1 cellular context compared by ENCODE assay signal in the genomic region with DNA sequence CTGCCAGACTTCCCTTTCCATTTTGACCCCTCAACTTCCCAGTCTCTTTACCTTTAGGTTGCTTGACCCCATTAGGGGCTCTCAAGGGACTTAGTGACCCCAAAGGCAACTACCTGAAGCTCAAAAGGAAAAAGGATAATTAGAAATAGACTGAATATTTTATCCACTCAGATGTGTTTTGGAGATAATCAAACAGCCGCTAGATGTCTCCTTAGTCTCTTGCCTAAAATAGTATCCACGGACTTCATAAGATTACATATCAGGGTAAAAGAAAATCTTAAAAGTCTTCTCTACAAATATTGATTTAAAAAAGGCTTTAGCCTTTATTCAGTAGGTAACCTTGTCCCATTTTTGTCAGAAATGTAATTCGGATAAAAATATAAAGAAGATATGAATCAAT.
TF ChIP-seq lines count a peak whose summit lies in the region.

No MANE protein-coding gene starts in this region.

TF ChIP-seq in IMR-90, 13 proteins besides CTCF, POLR2A, EP300 and RAD21:
- no peak for TF ChIP-seq FOS (IDR thresholded peaks at IDR 0.05; ENCODE audit: low read depth, low read length)
- no peak for TF ChIP-seq CEBPB (IDR thresholded peaks at IDR 0.05; ENCODE audit: low read depth, low read length)
- no peak for TF ChIP-seq CHD1 (IDR thresholded peaks at IDR 0.05; ENCODE audit: low read depth, low read length)
- TF ChIP-seq, protein P1, sequence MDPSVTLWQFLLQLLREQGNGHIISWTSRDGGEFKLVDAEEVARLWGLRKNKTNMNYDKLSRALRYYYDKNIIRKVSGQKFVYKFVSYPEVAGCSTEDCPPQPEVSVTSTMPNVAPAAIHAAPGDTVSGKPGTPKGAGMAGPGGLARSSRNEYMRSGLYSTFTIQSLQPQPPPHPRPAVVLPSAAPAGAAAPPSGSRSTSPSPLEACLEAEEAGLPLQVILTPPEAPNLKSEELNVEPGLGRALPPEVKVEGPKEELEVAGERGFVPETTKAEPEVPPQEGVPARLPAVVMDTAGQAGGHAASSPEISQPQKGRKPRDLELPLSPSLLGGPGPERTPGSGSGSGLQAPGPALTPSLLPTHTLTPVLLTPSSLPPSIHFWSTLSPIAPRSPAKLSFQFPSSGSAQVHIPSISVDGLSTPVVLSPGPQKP (IDR thresholded peaks at IDR 0.05; ENCODE audit: borderline replicate concordance, low read depth, low read length) = no peak
- TF ChIP-seq MAFK (IDR thresholded peaks at IDR 0.05; ENCODE audit: low read depth, low read length) = no peak
- TF ChIP-seq, protein P2, sequence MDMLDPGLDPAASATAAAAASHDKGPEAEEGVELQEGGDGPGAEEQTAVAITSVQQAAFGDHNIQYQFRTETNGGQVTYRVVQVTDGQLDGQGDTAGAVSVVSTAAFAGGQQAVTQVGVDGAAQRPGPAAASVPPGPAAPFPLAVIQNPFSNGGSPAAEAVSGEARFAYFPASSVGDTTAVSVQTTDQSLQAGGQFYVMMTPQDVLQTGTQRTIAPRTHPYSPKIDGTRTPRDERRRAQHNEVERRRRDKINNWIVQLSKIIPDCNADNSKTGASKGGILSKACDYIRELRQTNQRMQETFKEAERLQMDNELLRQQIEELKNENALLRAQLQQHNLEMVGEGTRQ (IDR thresholded peaks at IDR 0.05; ENCODE audit: low read depth, low read length) = no peak
- TF ChIP-seq SMC3 (IDR thresholded peaks at IDR 0.05; ENCODE audit: low read depth, low read length) = no peak
- TF ChIP-seq BHLHE40 (IDR thresholded peaks at IDR 0.05; ENCODE audit: low read depth, low read length) = no peak
- no peak for TF ChIP-seq RFX5 (IDR thresholded peaks at IDR 0.05; ENCODE audit: low read depth, low read length)
- no peak for TF ChIP-seq MAZ (IDR thresholded peaks at IDR 0.05; ENCODE audit: borderline replicate concordance, low read depth, low read length)
- TF ChIP-seq MXI1 (IDR thresholded peaks at IDR 0.05; ENCODE audit: borderline replicate concordance, low read depth, low read length) = no peak
- TF ChIP-seq RCOR1 (IDR thresholded peaks at IDR 0.05; ENCODE audit: insufficient replicate concordance, low read length) = no peak
- no peak for TF ChIP-seq NFE2L2 (IDR thresholded peaks at IDR 0.05; ENCODE audit: low read depth, low read length)
